Comparison of ENCODE assay signal across 2 cellular contexts in genomic region chr11:7321708-7322448, GRCh38.
TF ChIP-seq lines count a peak whose summit lies in the region.

No MANE protein-coding gene starts in this region.

TF ChIP-seq in GM23338, 12 proteins besides CTCF, POLR2A, EP300 and RAD21 (continued from another document):
- no peak for TF ChIP-seq REST (IDR thresholded peaks at IDR 0.05; ENCODE audit: unreplicated experiment)
- no peak for TF ChIP-seq EZH2 (IDR thresholded peaks at IDR 0.05; ENCODE audit: low read depth, unreplicated experiment)
- no peak for TF ChIP-seq ZNF114 (CRISPR knock-in tag; IDR thresholded peaks at IDR 0.05)
- no peak for TF ChIP-seq EZH2phosphoT487 (IDR thresholded peaks at IDR 0.05; ENCODE audit: unreplicated experiment)
- TF ChIP-seq JUNB (IDR thresholded peaks at IDR 0.05; ENCODE audit: unreplicated experiment), result no peak
- TF ChIP-seq, protein P1, sequence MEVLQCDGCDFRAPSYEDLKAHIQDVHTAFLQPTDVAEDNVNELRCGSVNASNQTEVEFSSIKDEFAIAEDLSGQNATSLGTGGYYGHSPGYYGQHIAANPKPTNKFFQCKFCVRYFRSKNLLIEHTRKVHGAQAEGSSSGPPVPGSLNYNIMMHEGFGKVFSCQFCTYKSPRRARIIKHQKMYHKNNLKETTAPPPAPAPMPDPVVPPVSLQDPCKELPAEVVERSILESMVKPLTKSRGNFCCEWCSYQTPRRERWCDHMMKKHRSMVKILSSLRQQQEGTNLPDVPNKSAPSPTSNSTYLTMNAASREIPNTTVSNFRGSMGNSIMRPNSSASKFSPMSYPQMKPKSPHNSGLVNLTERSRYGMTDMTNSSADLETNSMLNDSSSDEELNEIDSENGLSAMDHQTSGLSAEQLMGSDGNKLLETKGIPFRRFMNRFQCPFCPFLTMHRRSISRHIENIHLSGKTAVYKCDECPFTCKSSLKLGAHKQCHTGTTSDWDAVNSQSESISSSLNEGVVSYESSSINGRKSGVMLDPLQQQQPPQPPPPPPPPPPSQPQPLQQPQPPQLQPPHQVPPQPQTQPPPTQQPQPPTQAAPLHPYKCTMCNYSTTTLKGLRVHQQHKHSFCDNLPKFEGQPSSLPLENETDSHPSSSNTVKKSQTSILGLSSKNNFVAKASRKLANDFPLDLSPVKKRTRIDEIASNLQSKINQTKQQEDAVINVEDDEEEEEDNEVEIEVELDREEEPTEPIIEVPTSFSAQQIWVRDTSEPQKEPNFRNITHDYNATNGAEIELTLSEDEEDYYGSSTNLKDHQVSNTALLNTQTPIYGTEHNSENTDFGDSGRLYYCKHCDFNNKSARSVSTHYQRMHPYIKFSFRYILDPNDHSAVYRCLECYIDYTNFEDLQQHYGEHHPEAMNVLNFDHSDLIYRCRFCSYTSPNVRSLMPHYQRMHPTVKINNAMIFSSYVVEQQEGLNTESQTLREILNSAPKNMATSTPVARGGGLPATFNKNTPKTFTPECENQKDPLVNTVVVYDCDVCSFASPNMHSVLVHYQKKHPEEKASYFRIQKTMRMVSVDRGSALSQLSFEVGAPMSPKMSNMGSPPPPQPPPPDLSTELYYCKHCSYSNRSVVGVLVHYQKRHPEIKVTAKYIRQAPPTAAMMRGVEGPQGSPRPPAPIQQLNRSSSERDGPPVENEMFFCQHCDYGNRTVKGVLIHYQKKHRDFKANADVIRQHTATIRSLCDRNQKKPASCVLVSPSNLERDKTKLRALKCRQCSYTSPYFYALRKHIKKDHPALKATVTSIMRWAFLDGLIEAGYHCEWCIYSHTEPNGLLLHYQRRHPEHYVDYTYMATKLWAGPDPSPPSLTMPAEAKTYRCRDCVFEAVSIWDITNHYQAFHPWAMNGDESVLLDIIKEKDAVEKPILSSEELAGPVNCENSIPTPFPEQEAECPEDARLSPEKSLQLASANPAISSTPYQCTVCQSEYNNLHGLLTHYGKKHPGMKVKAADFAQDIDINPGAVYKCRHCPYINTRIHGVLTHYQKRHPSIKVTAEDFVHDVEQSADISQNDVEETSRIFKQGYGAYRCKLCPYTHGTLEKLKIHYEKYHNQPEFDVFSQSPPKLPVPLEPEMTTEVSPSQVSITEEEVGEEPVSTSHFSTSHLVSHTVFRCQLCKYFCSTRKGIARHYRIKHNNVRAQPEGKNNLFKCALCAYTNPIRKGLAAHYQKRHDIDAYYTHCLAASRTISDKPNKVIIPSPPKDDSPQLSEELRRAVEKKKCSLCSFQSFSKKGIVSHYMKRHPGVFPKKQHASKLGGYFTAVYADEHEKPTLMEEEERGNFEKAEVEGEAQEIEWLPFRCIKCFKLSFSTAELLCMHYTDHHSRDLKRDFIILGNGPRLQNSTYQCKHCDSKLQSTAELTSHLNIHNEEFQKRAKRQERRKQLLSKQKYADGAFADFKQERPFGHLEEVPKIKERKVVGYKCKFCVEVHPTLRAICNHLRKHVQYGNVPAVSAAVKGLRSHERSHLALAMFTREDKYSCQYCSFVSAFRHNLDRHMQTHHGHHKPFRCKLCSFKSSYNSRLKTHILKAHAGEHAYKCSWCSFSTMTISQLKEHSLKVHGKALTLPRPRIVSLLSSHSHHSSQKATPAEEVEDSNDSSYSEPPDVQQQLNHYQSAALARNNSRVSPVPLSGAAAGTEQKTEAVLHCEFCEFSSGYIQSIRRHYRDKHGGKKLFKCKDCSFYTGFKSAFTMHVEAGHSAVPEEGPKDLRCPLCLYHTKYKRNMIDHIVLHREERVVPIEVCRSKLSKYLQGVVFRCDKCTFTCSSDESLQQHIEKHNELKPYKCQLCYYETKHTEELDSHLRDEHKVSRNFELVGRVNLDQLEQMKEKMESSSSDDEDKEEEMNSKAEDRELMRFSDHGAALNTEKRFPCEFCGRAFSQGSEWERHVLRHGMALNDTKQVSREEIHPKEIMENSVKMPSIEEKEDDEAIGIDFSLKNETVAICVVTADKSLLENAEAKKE (CRISPR knock-in tag; IDR thresholded peaks at IDR 0.05), result no peak
- no peak for TF ChIP-seq CREB1 (CRISPR knock-in tag; IDR thresholded peaks at IDR 0.05; ENCODE audit: low read depth)
- no peak for TF ChIP-seq POLR2AphosphoS5 (IDR thresholded peaks at IDR 0.05; ENCODE audit: low read depth)

TF ChIP-seq in K562, 482 proteins besides CTCF, POLR2A, EP300 and RAD21 (continued from another document):
- TF ChIP-seq CUX1 (CRISPR knock-in tag; IDR thresholded peaks at IDR 0.05), result no peak
- TF ChIP-seq RFX1 (IDR thresholded peaks at IDR 0.05), result peak; percentile 12; the same call in 1 of the 2 replicates
- no peak for TF ChIP-seq TFE3 (CRISPR knock-in tag; IDR thresholded peaks at IDR 0.05)
